ENCODE assay signal across 12 cellular contexts in the genomic region with DNA sequence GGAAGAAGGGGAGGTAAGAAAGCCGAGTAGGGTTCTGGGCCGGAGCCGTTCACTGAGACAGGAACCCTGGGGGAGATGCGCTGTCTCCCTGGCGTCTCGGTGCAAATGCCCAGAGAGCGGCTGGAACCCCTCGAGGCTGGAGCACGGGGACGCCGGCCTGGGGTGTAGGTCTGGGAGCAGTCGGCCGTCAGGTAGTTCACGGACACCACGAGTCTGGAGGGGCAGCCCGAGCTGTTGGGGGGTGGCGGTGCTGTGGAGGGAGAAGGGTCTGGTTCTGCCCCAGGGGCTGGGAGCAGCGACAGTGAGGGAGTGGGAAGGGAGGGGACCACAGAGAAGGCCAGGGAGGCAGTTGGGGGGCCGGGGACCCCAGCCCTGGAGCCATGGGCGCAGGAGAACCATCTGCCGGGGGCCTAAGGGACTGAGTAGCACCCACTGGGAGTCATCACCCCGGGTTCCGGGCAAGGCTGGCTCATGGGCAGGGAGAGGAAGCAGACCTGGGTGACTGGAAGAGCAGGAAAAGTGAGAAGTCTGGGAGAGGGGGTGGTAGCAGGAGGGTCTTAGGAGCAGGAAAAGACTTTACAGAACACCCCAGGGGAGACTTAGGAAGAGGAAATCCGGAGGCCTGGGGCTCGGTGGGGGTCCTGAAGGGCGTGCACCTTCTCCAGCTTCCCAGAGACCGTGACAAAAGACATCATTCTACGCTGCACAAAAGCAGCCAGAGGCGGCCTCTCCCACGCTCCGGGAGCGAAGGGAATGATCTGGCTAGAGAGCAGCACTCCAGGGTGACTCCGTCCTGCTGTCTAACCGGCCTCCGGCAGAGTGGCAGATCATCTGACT.
A peak's percentile ranks its signal among the peaks of the same experiment; 100 is the strongest.
DNase-seq lines count a peak whose midpoint lies in the region; ATAC-seq and TF ChIP-seq lines count a peak whose summit lies in the region.
"Had no signal": no experiment of that assay in that cellular context is flagged by ENCODE, and none has a peak within 500 bp of the region (broad histone marks: within the 10 kb centered on the region; RNA-seq: fewer than 3 reads in every experiment).

No MANE protein-coding gene starts in this region.

- intact Hi-C loops in activated CD8-positive, alpha-beta T cell treated with anti-CD3 and anti-CD28 coated beads for 36 hours (cut with micrococcal nuclease): no loop called here
- intact Hi-C loops in PC-9 (cut with micrococcal nuclease; ENCODE audit: unreplicated experiment): no loop called here
- intact Hi-C loops in CD4-positive, alpha-beta memory T cell (cut with micrococcal nuclease): no loop called here

- DNase-seq in activated CD8-positive, alpha-beta T cell treated with anti-CD3 and anti-CD28 coated beads, Interleukin-2, amount 10 ng/mL, durations not matched to agents 7 days and 5 days: peak; percentile 3
- DNase-seq in activated CD8-positive, alpha-beta T cell treated with anti-CD3 and anti-CD28 coated beads for 36 hours: no peak
- DNase-seq in endothelial cell (ENCODE audit: low spot score): peak; percentile 53
- peak; percentile 71 for DNase-seq in mesenteric fat pad (ENCODE audit: low spot score)
- no peak for DNase-seq in PC-9
- no peak for DNase-seq in germinal center (ENCODE audit: low spot score)
- no peak for DNase-seq in CD4-positive, alpha-beta memory T cell
- DNase-seq: activated naive CD4-positive, alpha-beta T cell treated with anti-CD3 and anti-CD28 coated beads, Interleukin-2, amount 50 U/mL, for 16 hours; cortex of kidney; GOT3; NCI-H446 treated with DMSO at 0.1 percent for 48 hours had no signal

- peaks cover 85% of the 10 kb centered on the region for H3K27me3 ChIP-seq in PC-9 (ENCODE audit: insufficient read depth, low read depth)
- H3K27me3 ChIP-seq in CD4-positive, alpha-beta memory T cell (ENCODE audit: insufficient read depth, low read length): peaks cover 5% of the 10 kb centered on the region

- ATAC-seq in activated CD8-positive, alpha-beta T cell treated with anti-CD3 and anti-CD28 coated beads, Interleukin-2, amount 10 ng/mL, durations not matched to agents 7 days and 5 days: no peak
- no peak for ATAC-seq in activated CD8-positive, alpha-beta T cell treated with anti-CD3 and anti-CD28 coated beads for 36 hours

- no peaks in the 10 kb centered on the region for H3K4me1 ChIP-seq in PC-9 (replicated peaks; ENCODE audit: insufficient read depth)
- H3K4me1 ChIP-seq in CD4-positive, alpha-beta memory T cell (ENCODE audit: insufficient read depth, low read length): no peaks in the 10 kb centered on the region

- H3K27ac ChIP-seq in temporal lobe (ENCODE audit: low read depth, low read length): peak overlapping the region; percentile 21
- no peak overlapping the region for H3K27ac ChIP-seq in PC-9
- H3K27ac ChIP-seq in CD4-positive, alpha-beta memory T cell (ENCODE audit: low read depth, low read length): no peak overlapping the region

- no peaks in the 10 kb centered on the region for H3K4me1 Mint-ChIP-seq in activated CD8-positive, alpha-beta T cell treated with anti-CD3 and anti-CD28 coated beads, Interleukin-2, amount 10 ng/mL, durations not matched to agents 7 days and 5 days (ENCODE audit: low read depth)
- H3K4me1 Mint-ChIP-seq in activated CD8-positive, alpha-beta T cell treated with anti-CD3 and anti-CD28 coated beads for 36 hours (ENCODE audit: low read depth): no peaks in the 10 kb centered on the region
- H3K4me1 Mint-ChIP-seq in endothelial cell (ENCODE audit: unreplicated experiment): peaks cover 35% of the 10 kb centered on the region
- no peaks in the 10 kb centered on the region for H3K4me1 Mint-ChIP-seq in CD4-positive, alpha-beta memory T cell

- H3K36me3 Mint-ChIP-seq in activated CD8-positive, alpha-beta T cell treated with anti-CD3 and anti-CD28 coated beads, Interleukin-2, amount 10 ng/mL, durations not matched to agents 7 days and 5 days (ENCODE audit: low read depth): no peaks in the 10 kb centered on the region
- no peaks in the 10 kb centered on the region for H3K36me3 Mint-ChIP-seq in activated CD8-positive, alpha-beta T cell treated with anti-CD3 and anti-CD28 coated beads for 36 hours (ENCODE audit: low read depth)
- peaks cover 4% of the 10 kb centered on the region for H3K36me3 Mint-ChIP-seq in endothelial cell (ENCODE audit: low read depth, unreplicated experiment)
- H3K36me3 Mint-ChIP-seq in CD4-positive, alpha-beta memory T cell: no peaks in the 10 kb centered on the region

- no peaks in the 10 kb centered on the region; the same call in 1 of the 2 replicates for H4K20me1 ChIP-seq in PC-9 (ENCODE audit: insufficient read depth)

- BruUV-seq in PC-9 (replicated peaks; lab: Mats Ljungman, UMichigan): no TSS peak

- no peak overlapping the region for H3K27ac Mint-ChIP-seq in activated CD8-positive, alpha-beta T cell treated with anti-CD3 and anti-CD28 coated beads, Interleukin-2, amount 10 ng/mL, durations not matched to agents 7 days and 5 days
- H3K27ac Mint-ChIP-seq in activated CD8-positive, alpha-beta T cell treated with anti-CD3 and anti-CD28 coated beads for 36 hours: no peak overlapping the region
- peak overlapping the region; percentile 97 for H3K27ac Mint-ChIP-seq in endothelial cell (ENCODE audit: unreplicated experiment)
- H3K27ac Mint-ChIP-seq in CD4-positive, alpha-beta memory T cell: no peak overlapping the region

- no peak overlapping the region for H3K4me2 ChIP-seq in PC-9

- H3K9me2 ChIP-seq in PC-9 (ENCODE audit: insufficient read depth): no peaks in the 10 kb centered on the region

- CTCF ChIA-PET in activated CD8-positive, alpha-beta T cell treated with anti-CD3 and anti-CD28 coated beads, Interleukin-2, amount 10 ng/mL, durations not matched to agents 7 days and 5 days (lab: Charles Lee): no interaction called here
- CTCF ChIA-PET in activated CD8-positive, alpha-beta T cell treated with anti-CD3 and anti-CD28 coated beads for 36 hours (lab: Charles Lee): no interaction called here
- CTCF ChIA-PET in PC-9 (lab: Charles Lee): no interaction called here
- CTCF ChIA-PET in CD4-positive, alpha-beta memory T cell (lab: Charles Lee; ENCODE audit: partially characterized antibody): no interaction called here

- no peaks in the 10 kb centered on the region for H3K36me3 ChIP-seq in PC-9 (ENCODE audit: low read depth)
- no peaks in the 10 kb centered on the region for H3K36me3 ChIP-seq in CD4-positive, alpha-beta memory T cell (ENCODE audit: insufficient read depth, low read length)

- POLR2A ChIA-PET in activated CD8-positive, alpha-beta T cell treated with anti-CD3 and anti-CD28 coated beads, Interleukin-2, amount 10 ng/mL, durations not matched to agents 7 days and 5 days (lab: Charles Lee): no interaction called here
- POLR2A ChIA-PET in activated CD8-positive, alpha-beta T cell treated with anti-CD3 and anti-CD28 coated beads for 36 hours (lab: Charles Lee): no interaction called here
- POLR2A ChIA-PET in PC-9 (lab: Charles Lee; ENCODE audit: unreplicated experiment): no interaction called here
- POLR2A ChIA-PET in CD4-positive, alpha-beta memory T cell (lab: Charles Lee; ENCODE audit: partially characterized antibody): no interaction called here

- H3F3A ChIP-seq in PC-9 (ENCODE audit: insufficient read depth, low read depth): peaks cover 6% of the 10 kb centered on the region; the same call in 1 of the 2 replicates

- no peak for TF ChIP-seq CTCF in activated CD8-positive, alpha-beta T cell treated with anti-CD3 and anti-CD28 coated beads for 36 hours (IDR thresholded peaks at IDR 0.05)
- no peak for TF ChIP-seq CTCF in endothelial cell (IDR thresholded peaks at IDR 0.05; ENCODE audit: unreplicated experiment)
- TF ChIP-seq CTCF in PC-9 (conservative IDR thresholded peaks at IDR 0.05): no peak

- H3K9me3 Mint-ChIP-seq in activated CD8-positive, alpha-beta T cell treated with anti-CD3 and anti-CD28 coated beads, Interleukin-2, amount 10 ng/mL, durations not matched to agents 7 days and 5 days (ENCODE audit: insufficient read depth): no peaks in the 10 kb centered on the region
- H3K9me3 Mint-ChIP-seq in activated CD8-positive, alpha-beta T cell treated with anti-CD3 and anti-CD28 coated beads for 36 hours: no peaks in the 10 kb centered on the region
- H3K9me3 Mint-ChIP-seq in endothelial cell (ENCODE audit: unreplicated experiment): no peaks in the 10 kb centered on the region
- H3K9me3 Mint-ChIP-seq in CD4-positive, alpha-beta memory T cell: peaks cover 0 to 20% (median 8%) of the 10 kb centered on the region in 8 donors

- H2AFZ ChIP-seq in PC-9: no peak overlapping the region

- peaks cover 20% of the 10 kb centered on the region for H3K27me3 Mint-ChIP-seq in activated CD8-positive, alpha-beta T cell treated with anti-CD3 and anti-CD28 coated beads, Interleukin-2, amount 10 ng/mL, durations not matched to agents 7 days and 5 days (ENCODE audit: low read depth)
- H3K27me3 Mint-ChIP-seq in activated CD8-positive, alpha-beta T cell treated with anti-CD3 and anti-CD28 coated beads for 36 hours: peaks cover 37% of the 10 kb centered on the region
- H3K27me3 Mint-ChIP-seq in endothelial cell (ENCODE audit: unreplicated experiment): peaks cover 11% of the 10 kb centered on the region
- peaks cover 24 to 26% of the 10 kb centered on the region in 2 donors for H3K27me3 Mint-ChIP-seq in CD4-positive, alpha-beta memory T cell

- H3K4me3 Mint-ChIP-seq in activated CD8-positive, alpha-beta T cell treated with anti-CD3 and anti-CD28 coated beads, Interleukin-2, amount 10 ng/mL, durations not matched to agents 7 days and 5 days: no peak overlapping the region
- H3K4me3 Mint-ChIP-seq in activated CD8-positive, alpha-beta T cell treated with anti-CD3 and anti-CD28 coated beads for 36 hours: no peak overlapping the region
- peak overlapping the region; percentile 83 for H3K4me3 Mint-ChIP-seq in endothelial cell (ENCODE audit: unreplicated experiment)
- peak overlapping the region in 1 of 8 donors; percentile 24 for H3K4me3 Mint-ChIP-seq in CD4-positive, alpha-beta memory T cell

- H3K79me2 ChIP-seq in PC-9 (ENCODE audit: low read depth): no peaks in the 10 kb centered on the region

- no peak overlapping the region for H3K4me3 ChIP-seq in PC-9
- H3K4me3 ChIP-seq in CD4-positive, alpha-beta memory T cell (ENCODE audit: low read length in 2 of 2): no peak overlapping the region

- H3K9me3 ChIP-seq in PC-9 (ENCODE audit: insufficient read depth, low read depth): no peaks in the 10 kb centered on the region
- H3K9me3 ChIP-seq in CD4-positive, alpha-beta memory T cell (ENCODE audit: control insufficient read depth in 1 of 2, low read length in 2 of 2): no peaks in the 10 kb centered on the region

Comparison
In these comparisons a context has a peak if more than half of its experiments do, and no peak if none do; other contexts are left out.
1. DNase-seq: peak in activated CD8-positive, alpha-beta T cell treated with anti-CD3 and anti-CD28 coated beads, Interleukin-2, amount 10 ng/mL, durations not matched to agents 7 days and 5 days (single experiment), endothelial cell (single experiment) and mesenteric fat pad (single experiment); none in activated CD8-positive, alpha-beta T cell treated with anti-CD3 and anti-CD28 coated beads for 36 hours (single experiment), PC-9 (0 of 2), germinal center (single experiment) and CD4-positive, alpha-beta memory T cell (0 of 5).